1 cellular context compared by ENCODE assay signal in the genomic region with DNA sequence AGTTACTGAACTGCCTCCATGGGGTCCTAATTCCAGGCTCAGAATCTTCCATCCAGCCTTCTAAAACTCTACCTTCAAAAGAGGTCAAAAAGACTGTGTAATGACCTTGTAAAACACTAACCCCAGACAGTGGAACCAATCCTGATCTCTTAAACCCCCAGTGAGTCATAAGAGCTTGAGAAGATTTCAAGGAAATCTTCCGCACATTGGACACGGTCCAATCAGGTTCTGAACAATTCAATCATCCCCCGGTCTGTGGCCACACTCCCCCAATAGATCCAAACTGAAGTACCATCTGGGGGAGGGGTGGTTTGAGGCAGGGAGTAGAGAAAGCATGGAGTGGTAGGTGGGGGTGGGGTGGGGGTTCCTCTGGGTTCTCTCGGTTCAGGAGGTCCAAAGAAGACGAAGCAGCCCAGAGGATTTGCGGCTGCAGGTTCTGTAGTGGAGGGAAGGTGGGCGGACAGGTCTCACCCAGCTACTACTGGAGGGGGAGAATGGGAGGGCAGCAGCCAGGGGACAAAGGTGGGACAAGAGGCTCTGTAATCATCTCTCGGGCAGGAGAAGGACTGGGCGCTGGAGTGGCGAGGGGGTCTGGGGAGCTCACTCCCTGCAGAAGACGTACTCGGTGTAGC.
TF ChIP-seq lines count a peak whose summit lies in the region.

No MANE protein-coding gene starts in this region.

TF ChIP-seq in HepG2, 621 proteins besides CTCF, POLR2A, EP300 and RAD21 (continued from another document):
- TF ChIP-seq, protein P1, sequence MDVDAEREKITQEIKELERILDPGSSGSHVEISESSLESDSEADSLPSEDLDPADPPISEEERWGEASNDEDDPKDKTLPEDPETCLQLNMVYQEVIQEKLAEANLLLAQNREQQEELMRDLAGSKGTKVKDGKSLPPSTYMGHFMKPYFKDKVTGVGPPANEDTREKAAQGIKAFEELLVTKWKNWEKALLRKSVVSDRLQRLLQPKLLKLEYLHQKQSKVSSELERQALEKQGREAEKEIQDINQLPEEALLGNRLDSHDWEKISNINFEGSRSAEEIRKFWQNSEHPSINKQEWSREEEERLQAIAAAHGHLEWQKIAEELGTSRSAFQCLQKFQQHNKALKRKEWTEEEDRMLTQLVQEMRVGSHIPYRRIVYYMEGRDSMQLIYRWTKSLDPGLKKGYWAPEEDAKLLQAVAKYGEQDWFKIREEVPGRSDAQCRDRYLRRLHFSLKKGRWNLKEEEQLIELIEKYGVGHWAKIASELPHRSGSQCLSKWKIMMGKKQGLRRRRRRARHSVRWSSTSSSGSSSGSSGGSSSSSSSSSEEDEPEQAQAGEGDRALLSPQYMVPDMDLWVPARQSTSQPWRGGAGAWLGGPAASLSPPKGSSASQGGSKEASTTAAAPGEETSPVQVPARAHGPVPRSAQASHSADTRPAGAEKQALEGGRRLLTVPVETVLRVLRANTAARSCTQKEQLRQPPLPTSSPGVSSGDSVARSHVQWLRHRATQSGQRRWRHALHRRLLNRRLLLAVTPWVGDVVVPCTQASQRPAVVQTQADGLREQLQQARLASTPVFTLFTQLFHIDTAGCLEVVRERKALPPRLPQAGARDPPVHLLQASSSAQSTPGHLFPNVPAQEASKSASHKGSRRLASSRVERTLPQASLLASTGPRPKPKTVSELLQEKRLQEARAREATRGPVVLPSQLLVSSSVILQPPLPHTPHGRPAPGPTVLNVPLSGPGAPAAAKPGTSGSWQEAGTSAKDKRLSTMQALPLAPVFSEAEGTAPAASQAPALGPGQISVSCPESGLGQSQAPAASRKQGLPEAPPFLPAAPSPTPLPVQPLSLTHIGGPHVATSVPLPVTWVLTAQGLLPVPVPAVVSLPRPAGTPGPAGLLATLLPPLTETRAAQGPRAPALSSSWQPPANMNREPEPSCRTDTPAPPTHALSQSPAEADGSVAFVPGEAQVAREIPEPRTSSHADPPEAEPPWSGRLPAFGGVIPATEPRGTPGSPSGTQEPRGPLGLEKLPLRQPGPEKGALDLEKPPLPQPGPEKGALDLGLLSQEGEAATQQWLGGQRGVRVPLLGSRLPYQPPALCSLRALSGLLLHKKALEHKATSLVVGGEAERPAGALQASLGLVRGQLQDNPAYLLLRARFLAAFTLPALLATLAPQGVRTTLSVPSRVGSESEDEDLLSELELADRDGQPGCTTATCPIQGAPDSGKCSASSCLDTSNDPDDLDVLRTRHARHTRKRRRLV (CRISPR knock-in tag; IDR thresholded peaks at IDR 0.05), result no peak
- no peak for TF ChIP-seq SKI (IDR thresholded peaks at IDR 0.05; ENCODE audit: partially characterized antibody)
- no peak for TF ChIP-seq ZNF331 (CRISPR knock-in tag; IDR thresholded peaks at IDR 0.05)
- TF ChIP-seq HCFC1 (IDR thresholded peaks at IDR 0.05; ENCODE audit: low read depth, low read length), result no peak
- no peak for TF ChIP-seq PTBP1 (IDR thresholded peaks at IDR 0.05; ENCODE audit: low read depth, low read length, poor library complexity, severe bottlenecking)
- no peak for TF ChIP-seq PLRG1 (conservative IDR thresholded peaks at IDR 0.05)
- TF ChIP-seq ZFX (CRISPR knock-in tag; IDR thresholded peaks at IDR 0.05; ENCODE audit: low read depth), result no peak
TF ChIP-seq in HepG2: peak in this region for 0.
